2 cellular contexts compared by ENCODE assay signal in the genomic region with DNA sequence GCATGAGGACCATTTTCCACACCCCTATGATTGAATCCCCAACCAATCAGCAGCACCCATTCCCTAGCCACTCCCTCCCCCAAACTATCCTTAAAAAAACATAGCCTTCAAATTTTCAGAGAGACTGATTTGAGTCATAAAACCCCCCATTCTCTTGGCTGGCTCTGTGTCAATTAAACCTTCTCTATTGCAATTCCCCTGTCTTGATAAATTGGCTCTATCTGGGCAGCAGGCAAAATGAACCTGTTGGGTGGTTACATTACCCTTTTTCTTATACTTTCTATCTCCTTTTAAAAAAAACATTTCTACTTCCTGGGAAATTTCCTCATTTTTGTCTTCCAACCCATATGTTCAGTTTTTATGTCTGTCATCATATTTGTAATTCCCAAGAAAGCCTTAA.
TF ChIP-seq lines count a peak whose summit lies in the region.

No MANE protein-coding gene starts in this region.

TF ChIP-seq in HepG2, 621 proteins besides CTCF, POLR2A, EP300 and RAD21:
- TF ChIP-seq AGO2 (optimal IDR thresholded peaks at IDR 0.05; ENCODE audit: low read depth, low read length) (no peak), SRSF9 (IDR thresholded peaks at IDR 0.05; ENCODE audit: borderline replicate concordance, insufficient read depth, low read depth, low read length, poor library complexity, severe bottlenecking) (no peak), MED13 (CRISPR knock-in tag; IDR thresholded peaks at IDR 0.05) (no peak), ZNF205 (CRISPR knock-in tag; IDR thresholded peaks at IDR 0.05) (no peak), KAT2B (IDR thresholded peaks at IDR 0.05; ENCODE audit: borderline replicate concordance, low read depth, low read length) (no peak), MATR3 (CRISPR knock-in tag; IDR thresholded peaks at IDR 0.05) (no peak), ZNF30 (CRISPR knock-in tag; IDR thresholded peaks at IDR 0.05) (no peak), KDM5A (IDR thresholded peaks at IDR 0.05; ENCODE audit: borderline replicate concordance, low read length) (peak; percentile 33; the same call in 1 of the 2 replicates), ZNF282 (IDR thresholded peaks at IDR 0.05; ENCODE audit: partially characterized antibody) (no peak)

TF ChIP-seq in HCT116, 20 proteins besides CTCF, POLR2A, EP300 and RAD21:
- TF ChIP-seq ZFX (IDR thresholded peaks at IDR 0.05): no peak
- peak; percentile 37; the same call in 1 of the 2 replicates for TF ChIP-seq CBX3 (IDR thresholded peaks at IDR 0.05; ENCODE audit: low read depth)
